Comparison of ENCODE assay signal across 8 cellular contexts in genomic region chr16:18788828-18789514, GRCh38. TPM values are rescaled to one million over a fixed set of nuclear protein-coding genes. Genes with fewer than 3 reads are reported as not detected.
DNase-seq lines count a peak whose midpoint lies in the region; ATAC-seq and TF ChIP-seq lines count a peak whose summit lies in the region.

No MANE protein-coding gene starts in this region.

- no peak overlapping the region for H2AFZ ChIP-seq in hepatocyte

- peak overlapping the region; percentile 99 for H3K4me3 Mint-ChIP-seq in stimulated activated memory B cell treated with anti-CD40 and anti-IgM and Interleukin-4, amounts not matched to agents 10 μg/mL and 1 μg/mL and 100 μg/mL, for 72 hours

- no peak for TF ChIP-seq CTCF in WERI-Rb-1 (IDR thresholded peaks at IDR 0.05; ENCODE audit: low read depth, low read length)
- TF ChIP-seq CTCF in hepatocyte (IDR thresholded peaks at IDR 0.05; ENCODE audit: poor library complexity), result no peak

- peaks cover 58% of the 10 kb centered on the region for H4K20me1 ChIP-seq in hepatocyte (ENCODE audit: insufficient read depth, poor library complexity, severe bottlenecking)

- WGBS in hepatocyte (ENCODE audit: low lambda C conversion rate, missing lambda C conversion rate), result 13% methylated on average over 20 of the region's 20 CpGs

- peak overlapping the region; percentile 97 for H3K27ac Mint-ChIP-seq in stimulated activated memory B cell treated with anti-CD40 and anti-IgM and Interleukin-4, amounts not matched to agents 10 μg/mL and 1 μg/mL and 100 μg/mL, for 72 hours

- H3K79me2 ChIP-seq in hepatocyte, result peaks cover 61% of the 10 kb centered on the region

- peak overlapping the region; percentile 95 for H3K4me3 ChIP-seq in WERI-Rb-1 (ENCODE audit: low read depth, low read length)
- peak overlapping the region; percentile 83 for H3K4me3 ChIP-seq in hepatocyte

- no peaks in the 10 kb centered on the region for H3K27me3 ChIP-seq in WERI-Rb-1 (ENCODE audit: insufficient read depth, low read depth, severe bottlenecking)
- H3K27me3 ChIP-seq in hepatocyte, result no peaks in the 10 kb centered on the region

- peak overlapping the region; percentile 84 for H3K4me2 ChIP-seq in hepatocyte

- H3K9me3 Mint-ChIP-seq in stimulated activated memory B cell treated with anti-CD40 and anti-IgM and Interleukin-4, amounts not matched to agents 10 μg/mL and 1 μg/mL and 100 μg/mL, for 72 hours, result no peaks in the 10 kb centered on the region

- DNase-seq in DMS53 (lab: John Stamatoyannopoulos, UW), result peak; percentile 33
- no peak for DNase-seq in DMS53 treated with DMSO at 0.1 percent for 48 hours (lab: John Stamatoyannopoulos, UW; ENCODE audit: unreplicated experiment)
- DNase-seq in WERI-Rb-1, result no peak
- no peak for DNase-seq in hepatocyte (ENCODE audit: low spot score)
- DNase-seq in amniotic stem cell (lab: John Stamatoyannopoulos, UW), result no peak

- H3K9me3 ChIP-seq in WERI-Rb-1 (ENCODE audit: severe bottlenecking) (no peaks in the 10 kb centered on the region), hepatocyte (ENCODE audit: low read depth) (no peaks in the 10 kb centered on the region)

- H3K9me2 ChIP-seq in hepatocyte (replicated peaks; ENCODE audit: insufficient read depth), result no peaks in the 10 kb centered on the region

- H3K27ac ChIP-seq in WERI-Rb-1 (peak overlapping the region; percentile 94), hepatocyte (peak overlapping the region; percentile 92)

- H3K4me1 Mint-ChIP-seq in stimulated activated memory B cell treated with anti-CD40 and anti-IgM and Interleukin-4, amounts not matched to agents 10 μg/mL and 1 μg/mL and 100 μg/mL, for 72 hours, result peaks cover 59% of the 10 kb centered on the region

- ATAC-seq in stimulated activated memory B cell treated with anti-CD40 and anti-IgM and Interleukin-4, amounts not matched to agents 10 μg/mL and 1 μg/mL and 100 μg/mL, for 72 hours, result no peak
- ATAC-seq in GM18519 (IDR thresholded peaks at IDR 0.05; ENCODE audit: low FRiP score, unreplicated experiment), result no peak
- ATAC-seq in HG03378 (IDR thresholded peaks at IDR 0.05; ENCODE audit: unreplicated experiment), result no peak

- peaks cover 25% of the 10 kb centered on the region for H3K4me1 ChIP-seq in hepatocyte (ENCODE audit: insufficient read depth)

- peaks cover 77% of the 10 kb centered on the region for H3K36me3 Mint-ChIP-seq in stimulated activated memory B cell treated with anti-CD40 and anti-IgM and Interleukin-4, amounts not matched to agents 10 μg/mL and 1 μg/mL and 100 μg/mL, for 72 hours

- H3K36me3 ChIP-seq in WERI-Rb-1 (peaks cover 94% of the 10 kb centered on the region), hepatocyte (replicated peaks; ENCODE audit: insufficient read depth, low read depth) (peaks cover 3% of the 10 kb centered on the region)

- H3K27me3 Mint-ChIP-seq in stimulated activated memory B cell treated with anti-CD40 and anti-IgM and Interleukin-4, amounts not matched to agents 10 μg/mL and 1 μg/mL and 100 μg/mL, for 72 hours, result no peaks in the 10 kb centered on the region

RNA-seq across cellular contexts. Expression of gene RPS15A, which starts 1.2 kb away (rescaled TPM):
- total RNA-seq in hepatocyte, result 2,370 and 2,788 TPM in 2 replicates
- 554 and 588 TPM in 2 replicates for polyA plus RNA-seq in hepatocyte

RNA-seq across cellular contexts. Expression of gene ARL6IP1, which starts 12.4 kb away (rescaled TPM):
- 239 and 348 TPM in 2 replicates for total RNA-seq in hepatocyte
- 138 and 179 TPM in 2 replicates for polyA plus RNA-seq in hepatocyte
